18 cellular contexts compared by ENCODE assay signal in genomic region chr11:10803676-10804075, GRCh38. TPM values are rescaled to one million over a fixed set of nuclear protein-coding genes. Genes with fewer than 3 reads are reported as not detected.
DNase-seq lines count a peak whose midpoint lies in the region; ATAC-seq, FAIRE-seq and TF ChIP-seq lines count a peak whose summit lies in the region.
"Had no signal": no experiment of that assay in that cellular context is flagged by ENCODE, and none has a peak within 500 bp of the region (broad histone marks: within the 10 kb centered on the region; RNA-seq: fewer than 3 reads in every experiment).

No MANE protein-coding gene starts in this region.

- no peaks in the 10 kb centered on the region for H3K9me1 ChIP-seq in endothelial cell of umbilical vein (replicated peaks; ENCODE audit: control insufficient read depth, extremely low read depth, insufficient read depth, low read length)

- H3K27ac Mint-ChIP-seq in activated CD8-positive, alpha-beta memory T cell treated with anti-CD3 and anti-CD28 coated beads, Interleukin-2, amount 10 ng/mL, durations not matched to agents 7 days and 5 days, result peak overlapping the region; percentile 8
- H3K27ac Mint-ChIP-seq: activated naive CD8-positive, alpha-beta T cell treated with anti-CD3 and anti-CD28 coated beads, Interleukin-2, amount 10 ng/mL, durations not matched to agents 7 days and 5 days had no signal

- TF ChIP-seq POLR2A in endothelial cell of umbilical vein (IDR thresholded peaks at IDR 0.05; ENCODE audit: low read depth, low read length) (no peak), body of pancreas (IDR thresholded peaks at IDR 0.05) (no peak)

- no peaks in the 10 kb centered on the region for H3K9me3 ChIP-seq in PC-3 (ENCODE audit: low read length)
- no peaks in the 10 kb centered on the region for H3K9me3 ChIP-seq in endothelial cell of umbilical vein (replicated peaks; ENCODE audit: control insufficient read depth, insufficient read depth, low read length)
- no peaks in the 10 kb centered on the region for H3K9me3 ChIP-seq in smooth muscle cell (replicated peaks; ENCODE audit: low read depth)
- H3K9me3 ChIP-seq in body of pancreas, result no peaks in the 10 kb centered on the region
- H3K9me3 ChIP-seq: heart right ventricle had no signal

- H3K9ac ChIP-seq in PC-3 (ENCODE audit: low read length) (no peak overlapping the region), endothelial cell of umbilical vein (replicated peaks; ENCODE audit: extremely low read depth, insufficient read depth, low read length) (no peak overlapping the region), smooth muscle cell (ENCODE audit: low read depth) (no peak overlapping the region)

- H3K27me3 ChIP-seq in PC-3 (ENCODE audit: low read length) (no peaks in the 10 kb centered on the region), endothelial cell of umbilical vein (ENCODE audit: control insufficient read depth in 2 of 2, insufficient read depth in 2 of 2, low read length in 2 of 2) (no peaks in the 10 kb centered on the region), smooth muscle cell (ENCODE audit: low read depth) (no peaks in the 10 kb centered on the region), body of pancreas (no peaks in the 10 kb centered on the region)
- H3K27me3 ChIP-seq: cardiac muscle cell, heart right ventricle had no signal

- peaks cover 70% of the 10 kb centered on the region for H3K4me1 Mint-ChIP-seq in activated CD8-positive, alpha-beta memory T cell treated with anti-CD3 and anti-CD28 coated beads, Interleukin-2, amount 10 ng/mL, durations not matched to agents 7 days and 5 days

- H4K20me1 ChIP-seq in PC-3 (ENCODE audit: low read length) (peaks cover 78% of the 10 kb centered on the region), endothelial cell of umbilical vein (replicated peaks; ENCODE audit: control insufficient read depth, extremely low read depth, insufficient read depth, low read length) (peaks cover 30% of the 10 kb centered on the region), smooth muscle cell (ENCODE audit: low read depth) (peaks cover 97% of the 10 kb centered on the region)

- CTCF ChIA-PET in activated CD8-positive, alpha-beta memory T cell treated with anti-CD3 and anti-CD28 coated beads, Interleukin-2, amount 10 ng/mL, durations not matched to agents 7 days and 5 days (lab: Charles Lee), result interaction anchor here (1.2 to 4.5 kb wide), 3 partner anchors 10 to 55 kb away, joined by 3 to 34 read pairs (median 5); no protein-coding TSS in a partner anchor
- CTCF ChIA-PET in PC-3 (lab: Charles Lee) (interaction anchor here (0.9 kb wide), 1 partner anchor 11 kb away, joined by 3 read pairs; no protein-coding TSS in a partner anchor), endothelial cell of umbilical vein (lab: Charles Lee) (interaction anchor here (1.1 to 4.2 kb wide), 5 partner anchors 11 to 224 kb away, joined by 3 to 17 read pairs (median 4); no protein-coding TSS in a partner anchor)

- peaks cover 86% of the 10 kb centered on the region for H3K36me3 Mint-ChIP-seq in activated CD8-positive, alpha-beta memory T cell treated with anti-CD3 and anti-CD28 coated beads, Interleukin-2, amount 10 ng/mL, durations not matched to agents 7 days and 5 days

- no peaks in the 10 kb centered on the region for H3K9me2 ChIP-seq in PC-3 (replicated peaks; ENCODE audit: low read length)

- dilution Hi-C loops in endothelial cell of umbilical vein (cut with MboI; ENCODE audit: extremely low pct_ligation_motif_present, low sequenced_read_pairs), result no loop called here

- WGBS in smooth muscle cell (ENCODE audit: low lambda C conversion rate), result 92% methylated on average over 6 of the region's 6 CpGs
- 62 to 70% methylated on average over 6 of the region's 6 CpGs for WGBS in body of pancreas, 2 donors

- intact Hi-C loops in PC-3 (cut with micrococcal nuclease), result no loop called here
- intact Hi-C loops in endothelial cell of umbilical vein (cut with micrococcal nuclease), result no loop called here
- intact Hi-C loops in body of pancreas (cut with DNase I), result no loop called here

- no peak for DNase-seq in activated CD8-positive, alpha-beta memory T cell treated with anti-CD3 and anti-CD28 coated beads, Interleukin-2, amount 10 ng/mL, durations not matched to agents 7 days and 5 days
- DNase-seq in activated CD8-positive, alpha-beta memory T cell treated with anti-CD3 and anti-CD28 coated beads for 24 hours, result no peak
- DNase-seq in PC-3 (no peak), endothelial cell of umbilical vein (ENCODE audit: low read depth, low spot score) (no peak), smooth muscle cell (lab: John Stamatoyannopoulos, UW; ENCODE audit: unreplicated experiment) (no peak), body of pancreas (no peak), ureter (ENCODE audit: low spot score) (no peak)
- DNase-seq: activated naive CD8-positive, alpha-beta T cell treated with anti-CD3 and anti-CD28 coated beads, Interleukin-2, amount 10 ng/mL, durations not matched to agents 7 days and 5 days; heart right ventricle; KG1; mesendoderm; NCI-H1417 treated with DMSO at 0.1 percent for 48 hours; WERI-Rb-1 had no signal

- no peak for TF ChIP-seq CTCF in PC-3 (conservative IDR thresholded peaks at IDR 0.05; ENCODE audit: low read depth, low read length)
- no peak for TF ChIP-seq CTCF in endothelial cell of umbilical vein (IDR thresholded peaks at IDR 0.05; ENCODE audit: extremely low read depth in 1 of 2, insufficient read depth in 1 of 2, low read depth in 1 of 2, low read length in 2 of 2)
- no peak for TF ChIP-seq CTCF in smooth muscle cell (IDR thresholded peaks at IDR 0.05; ENCODE audit: borderline replicate concordance, insufficient read depth, poor library complexity, severe bottlenecking)
- no peak for TF ChIP-seq CTCF in body of pancreas (IDR thresholded peaks at IDR 0.05)

- peaks cover 37% of the 10 kb centered on the region for H3F3A ChIP-seq in PC-3 (ENCODE audit: low read length, unreplicated experiment)
- H3F3A ChIP-seq in smooth muscle cell (ENCODE audit: low read depth), result peaks cover 71% of the 10 kb centered on the region

- BruUV-seq in PC-3 (replicated peaks; lab: Mats Ljungman, UMichigan), result no TSS peak
- BruUV-seq in endothelial cell of umbilical vein (replicated peaks; lab: Mats Ljungman, UMichigan), result no TSS peak

- H3K4me2 ChIP-seq in PC-3 (ENCODE audit: low read length), result 0 out of 2 replicates have a peak overlapping the region, but pooled peaks have one; percentile 92
- no peak overlapping the region for H3K4me2 ChIP-seq in endothelial cell of umbilical vein (ENCODE audit: insufficient read depth, low read length)
- no peak overlapping the region for H3K4me2 ChIP-seq in smooth muscle cell

- H3K27me3 Mint-ChIP-seq in activated CD8-positive, alpha-beta memory T cell treated with anti-CD3 and anti-CD28 coated beads, Interleukin-2, amount 10 ng/mL, durations not matched to agents 7 days and 5 days, result no peaks in the 10 kb centered on the region
- H3K27me3 Mint-ChIP-seq: activated naive CD8-positive, alpha-beta T cell treated with anti-CD3 and anti-CD28 coated beads, Interleukin-2, amount 10 ng/mL, durations not matched to agents 7 days and 5 days had no signal

- H3K79me2 ChIP-seq in PC-3 (ENCODE audit: low read length), result peaks cover 85% of the 10 kb centered on the region
- peaks cover 66% of the 10 kb centered on the region for H3K79me2 ChIP-seq in endothelial cell of umbilical vein (ENCODE audit: control insufficient read depth, insufficient read depth, low read length)
- H3K79me2 ChIP-seq in smooth muscle cell (ENCODE audit: low read depth), result peaks cover 75% of the 10 kb centered on the region

- FAIRE-seq in endothelial cell of umbilical vein (lab: Jason Lieb, UNC), result no peak
- FAIRE-seq: G401.6, H54, keratinocyte had no signal

- no peaks in the 10 kb centered on the region for H3K9me3 Mint-ChIP-seq in activated CD8-positive, alpha-beta memory T cell treated with anti-CD3 and anti-CD28 coated beads, Interleukin-2, amount 10 ng/mL, durations not matched to agents 7 days and 5 days (ENCODE audit: low read depth)
- H3K9me3 Mint-ChIP-seq: activated naive CD8-positive, alpha-beta T cell treated with anti-CD3 and anti-CD28 coated beads, Interleukin-2, amount 10 ng/mL, durations not matched to agents 7 days and 5 days had no signal

- H3K4me3 Mint-ChIP-seq in activated CD8-positive, alpha-beta memory T cell treated with anti-CD3 and anti-CD28 coated beads, Interleukin-2, amount 10 ng/mL, durations not matched to agents 7 days and 5 days, result no peak overlapping the region
- H3K4me3 Mint-ChIP-seq: activated naive CD8-positive, alpha-beta T cell treated with anti-CD3 and anti-CD28 coated beads, Interleukin-2, amount 10 ng/mL, durations not matched to agents 7 days and 5 days had no signal

- no peak for ATAC-seq in activated CD8-positive, alpha-beta memory T cell treated with anti-CD3 and anti-CD28 coated beads, Interleukin-2, amount 10 ng/mL, durations not matched to agents 7 days and 5 days
- ATAC-seq in PC-3, result peak; percentile 16; the same call in 1 of the 2 replicates
- no peak for ATAC-seq in body of pancreas
- no peak for ATAC-seq in HG02798 (IDR thresholded peaks at IDR 0.05; ENCODE audit: poor library complexity, unreplicated experiment)
- ATAC-seq: heart right ventricle had no signal

- peaks cover 26% of the 10 kb centered on the region for H3K4me1 ChIP-seq in PC-3 (ENCODE audit: insufficient read depth, low read length)
- peaks cover 39% of the 10 kb centered on the region for H3K4me1 ChIP-seq in endothelial cell of umbilical vein (ENCODE audit: control insufficient read depth, extremely low read depth, insufficient read depth, low read length)
- peaks cover 18% of the 10 kb centered on the region for H3K4me1 ChIP-seq in smooth muscle cell (ENCODE audit: low read depth)
- peaks cover 40% of the 10 kb centered on the region for H3K4me1 ChIP-seq in body of pancreas

- no peak overlapping the region for H2AFZ ChIP-seq in PC-3 (ENCODE audit: low read length)
- H2AFZ ChIP-seq in endothelial cell of umbilical vein (ENCODE audit: low read depth, low read length), result no peak overlapping the region
- no peak overlapping the region for H2AFZ ChIP-seq in smooth muscle cell (ENCODE audit: low read depth)

- H3K36me3 ChIP-seq in PC-3 (ENCODE audit: low read depth, low read length) (peaks cover 90% of the 10 kb centered on the region), endothelial cell of umbilical vein (ENCODE audit: control insufficient read depth in 2 of 2, extremely low read depth in 1 of 2, insufficient read depth in 2 of 2, low read length in 2 of 2) (peaks cover 64 to 79% of the 10 kb centered on the region in 2 experiments), smooth muscle cell (ENCODE audit: low read depth) (peaks cover 70% of the 10 kb centered on the region), body of pancreas (replicated peaks in 1 of 2; ENCODE audit: insufficient read depth in 1 of 2, low read depth in 2 of 2) (peaks cover 57 to 68% of the 10 kb centered on the region in 2 donors)

- POLR2A ChIA-PET in PC-3 (lab: Charles Lee; ENCODE audit: unreplicated experiment) (interaction anchor here (0.6 kb wide), 2 partner anchors 46 to 282 kb away, joined by 3 to 6 read pairs; no protein-coding TSS in a partner anchor), endothelial cell of umbilical vein (lab: Charles Lee) (interaction anchor here (2.0 kb wide), 1 partner anchor 8 kb away, joined by 7 read pairs; no protein-coding TSS in a partner anchor)

- H3K4me3 ChIP-seq in PC-3 (ENCODE audit: low read length) (no peak overlapping the region), endothelial cell of umbilical vein (replicated peaks in 1 of 3; ENCODE audit: insufficient read depth in 1 of 3, low read depth in 1 of 3, low read length in 3 of 3) (no peak overlapping the region), smooth muscle cell (no peak overlapping the region), body of pancreas (no peak overlapping the region)
- H3K4me3 ChIP-seq: cardiac muscle cell, heart right ventricle had no signal

- H3K27ac ChIP-seq in PC-3 (ENCODE audit: low read length), result no peak overlapping the region
- no peak overlapping the region for H3K27ac ChIP-seq in endothelial cell of umbilical vein (ENCODE audit: insufficient read depth, low read depth, low read length)
- peak overlapping the region; percentile 32 for H3K27ac ChIP-seq in smooth muscle cell (ENCODE audit: low read depth)
- H3K27ac ChIP-seq in body of pancreas, result no peak overlapping the region
- H3K27ac ChIP-seq: cardiac muscle cell, WERI-Rb-1 had no signal

RNA-seq across cellular contexts. Expression of gene EIF4G2, which starts 5.0 kb away (rescaled TPM):
- total RNA-seq in activated CD8-positive, alpha-beta memory T cell treated with anti-CD3 and anti-CD28 coated beads, Interleukin-2, amount 10 ng/mL, durations not matched to agents 7 days and 5 days, result 100 to 1,000 TPM; 579 to 898 TPM
- 999 and 1,007 TPM in 2 replicates for total RNA-seq in PC-3 (2014; rRNA removed)
- 1,175 and 1,194 TPM in 2 replicates for total RNA-seq in endothelial cell of umbilical vein
- polyA plus RNA-seq in endothelial cell of umbilical vein, result 297 and 382 TPM in 2 replicates
- polyA plus RNA-seq in endothelial cell of umbilical vein (2011; cell fraction: cytosol; rRNA removed), result 501 and 523 TPM in 2 replicates
- polyA plus RNA-seq in endothelial cell of umbilical vein (2011; cell fraction: nucleus; rRNA removed), result 787 and 812 TPM in 2 replicates
- 602 and 1,003 TPM in 2 replicates for polyA plus RNA-seq in endothelial cell of umbilical vein (2012)
- polyA minus RNA-seq in endothelial cell of umbilical vein, result 667 and 874 TPM in 2 replicates
- polyA minus RNA-seq in endothelial cell of umbilical vein (2011; cell fraction: cytosol; rRNA and poly(A)+ RNA removed), result 684 TPM
- polyA minus RNA-seq in endothelial cell of umbilical vein (2011; cell fraction: nucleus; rRNA and poly(A)+ RNA removed), result 739 and 871 TPM in 2 replicates
- 1,014 and 1,033 TPM in 2 replicates for total RNA-seq in smooth muscle cell
- polyA plus RNA-seq in smooth muscle cell, result 658 and 666 TPM in 2 replicates
- total RNA-seq in body of pancreas, result 100 to 1,000 TPM; 223 to 230 TPM
- total RNA-seq in ureter, result 1,147 TPM

RNA-seq across cellular contexts. Expression of gene CTR9, which starts 52.6 kb away (rescaled TPM):
- total RNA-seq in activated CD8-positive, alpha-beta memory T cell treated with anti-CD3 and anti-CD28 coated beads, Interleukin-2, amount 10 ng/mL, durations not matched to agents 7 days and 5 days, result 10 to 100 TPM; 33.9 to 44.6 TPM
- 20.0 and 21.9 TPM in 2 replicates for total RNA-seq in PC-3 (2014; rRNA removed)
- 33.2 and 33.4 TPM in 2 replicates for total RNA-seq in endothelial cell of umbilical vein
- 5.2 and 7.5 TPM in 2 replicates for polyA plus RNA-seq in endothelial cell of umbilical vein
- polyA plus RNA-seq in endothelial cell of umbilical vein (2011; cell fraction: cytosol; rRNA removed), result 10.9 and 11.2 TPM in 2 replicates
- 14.0 and 15.3 TPM in 2 replicates for polyA plus RNA-seq in endothelial cell of umbilical vein (2011; cell fraction: nucleus; rRNA removed)
- polyA plus RNA-seq in endothelial cell of umbilical vein (2012), result 26.9 and 36.9 TPM in 2 replicates
- polyA minus RNA-seq in endothelial cell of umbilical vein, result 19.1 and 23.8 TPM in 2 replicates
- polyA minus RNA-seq in endothelial cell of umbilical vein (2011; cell fraction: cytosol; rRNA and poly(A)+ RNA removed), result 12.9 TPM
- 13.6 and 14.6 TPM in 2 replicates for polyA minus RNA-seq in endothelial cell of umbilical vein (2011; cell fraction: nucleus; rRNA and poly(A)+ RNA removed)
- total RNA-seq in smooth muscle cell, result 27.5 and 29.3 TPM in 2 replicates
- polyA plus RNA-seq in smooth muscle cell, result 25.1 and 28.4 TPM in 2 replicates
- 10 to 100 TPM; 12.2 to 28.7 TPM for total RNA-seq in body of pancreas
- 42.5 TPM for total RNA-seq in ureter

RNA-seq across cellular contexts. Expression of gene ZBED5, which starts 54.2 kb away (rescaled TPM):
- 10 to 100 TPM; 34.9 to 35.5 TPM for total RNA-seq in activated CD8-positive, alpha-beta memory T cell treated with anti-CD3 and anti-CD28 coated beads, Interleukin-2, amount 10 ng/mL, durations not matched to agents 7 days and 5 days
- total RNA-seq in PC-3 (2014; rRNA removed), result 19.5 and 21.0 TPM in 2 replicates
- total RNA-seq in endothelial cell of umbilical vein, result 35.7 and 41.2 TPM in 2 replicates
- 59.4 and 73.9 TPM in 2 replicates for polyA plus RNA-seq in endothelial cell of umbilical vein
- 44.3 and 46.4 TPM in 2 replicates for polyA plus RNA-seq in endothelial cell of umbilical vein (2011; cell fraction: cytosol; rRNA removed)
- polyA plus RNA-seq in endothelial cell of umbilical vein (2011; cell fraction: nucleus; rRNA removed), result 82.4 and 83.0 TPM in 2 replicates
- 26.2 and 33.8 TPM in 2 replicates for polyA plus RNA-seq in endothelial cell of umbilical vein (2012)
- 280 and 304 TPM in 2 replicates for polyA minus RNA-seq in endothelial cell of umbilical vein
- 28.3 TPM for polyA minus RNA-seq in endothelial cell of umbilical vein (2011; cell fraction: cytosol; rRNA and poly(A)+ RNA removed)
- polyA minus RNA-seq in endothelial cell of umbilical vein (2011; cell fraction: nucleus; rRNA and poly(A)+ RNA removed), result 86.6 and 118 TPM in 2 replicates
- total RNA-seq in smooth muscle cell, result 30.6 and 42.7 TPM in 2 replicates
- polyA plus RNA-seq in smooth muscle cell, result 22.6 and 26.0 TPM in 2 replicates
- total RNA-seq in body of pancreas, result 10 to 100 TPM; 16.5 to 24.1 TPM
- total RNA-seq in ureter, result 54.0 TPM
